ENCODE assay signal across 9 cellular contexts in the genomic region with DNA sequence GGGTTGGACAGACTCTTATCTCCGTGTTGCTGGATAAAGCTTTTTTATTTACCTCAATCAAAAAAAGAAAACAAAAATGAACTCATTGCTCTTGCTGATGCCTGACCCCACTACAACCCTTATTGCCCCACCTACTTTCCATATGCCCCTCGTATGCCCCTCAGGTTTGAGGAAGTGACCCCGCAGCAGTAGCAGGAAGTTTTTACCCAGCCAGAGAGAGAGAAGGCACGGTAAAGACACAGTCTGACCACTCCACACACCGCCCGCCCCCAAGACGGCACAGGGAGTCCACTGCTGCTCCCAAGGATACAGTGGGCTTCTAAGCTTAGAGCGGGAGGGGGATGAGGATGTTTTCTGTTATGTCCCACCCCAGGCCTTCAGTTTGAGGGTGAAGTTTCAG. TPM values are rescaled to one million over a fixed set of nuclear protein-coding genes. Genes with fewer than 3 reads are reported as not detected.
DNase-seq lines count a peak whose midpoint lies in the region; ATAC-seq, FAIRE-seq and TF ChIP-seq lines count a peak whose summit lies in the region.
"Had no signal": no experiment of that assay in that cellular context is flagged by ENCODE, and none has a peak within 500 bp of the region (broad histone marks: within the 10 kb centered on the region; RNA-seq: fewer than 3 reads in every experiment).

No MANE protein-coding gene starts in this region.

- intact Hi-C loops in CD4-positive, alpha-beta T cell (cut with DNase I, micrococcal nuclease): no loop called here

- peak overlapping the region; percentile 74 for H3K27ac ChIP-seq in cardiac muscle cell
- no peak overlapping the region for H3K27ac ChIP-seq in CD4-positive, alpha-beta T cell (ENCODE audit: low read depth, low read length)

- FAIRE-seq in RCC 7860 (lab: Jason Lieb, UNC): no peak

- peaks cover 22 to 56% of the 10 kb centered on the region in 2 donors for H3K36me3 Mint-ChIP-seq in stimulated activated naive B cell treated with anti-CD40 and anti-IgM and Interleukin-4, amounts not matched to agents 10 μg/mL and 1 μg/mL and 100 μg/mL, for 72 hours
- peaks cover 66% of the 10 kb centered on the region for H3K36me3 Mint-ChIP-seq in CD4-positive, alpha-beta T cell (ENCODE audit: low read depth)

- no peaks in the 10 kb centered on the region for H3K9me3 Mint-ChIP-seq in stimulated activated naive B cell treated with anti-CD40 and anti-IgM and Interleukin-4, amounts not matched to agents 10 μg/mL and 1 μg/mL and 100 μg/mL, for 72 hours
- no peaks in the 10 kb centered on the region for H3K9me3 Mint-ChIP-seq in CD4-positive, alpha-beta T cell

- POLR2A ChIA-PET in CD4-positive, alpha-beta T cell (lab: Charles Lee): interaction anchor here (0.8 to 3.7 kb wide), 3 partner anchors 9 to 272 kb away, joined by 3 to 53 read pairs (median 4); partner anchors contain the start of gene PLEKHO1

- TF ChIP-seq CTCF in cardiac muscle cell (IDR thresholded peaks at IDR 0.05; ENCODE audit: low read depth, low read length): no peak
- TF ChIP-seq CTCF in CD4-positive, alpha-beta T cell (IDR thresholded peaks at IDR 0.05): no peak

- no peaks in the 10 kb centered on the region for H3K27me3 Mint-ChIP-seq in stimulated activated naive B cell treated with anti-CD40 and anti-IgM and Interleukin-4, amounts not matched to agents 10 μg/mL and 1 μg/mL and 100 μg/mL, for 72 hours
- no peaks in the 10 kb centered on the region for H3K27me3 Mint-ChIP-seq in CD4-positive, alpha-beta T cell

- H3K27ac Mint-ChIP-seq in stimulated activated naive B cell treated with anti-CD40 and anti-IgM and Interleukin-4, amounts not matched to agents 10 μg/mL and 1 μg/mL and 100 μg/mL, for 72 hours: peak overlapping the region; percentile 98
- H3K27ac Mint-ChIP-seq in CD4-positive, alpha-beta T cell: no peak overlapping the region

- CTCF ChIA-PET in CD4-positive, alpha-beta T cell (lab: Charles Lee): interaction anchor here (1.0 to 8.4 kb wide), 2 partner anchors 82 to 86 kb away, joined by 3 to 49 read pairs; no protein-coding TSS in a partner anchor

- H3K27me3 ChIP-seq in cardiac muscle cell: no peaks in the 10 kb centered on the region
- no peaks in the 10 kb centered on the region for H3K27me3 ChIP-seq in CD4-positive, alpha-beta T cell (ENCODE audit: control insufficient read depth, insufficient read depth, low read length)

- DNase-seq in SIG-M5 (lab: John Stamatoyannopoulos, UW) (peak; percentile 42), cardiac muscle cell (ENCODE audit: low read depth in 1 of 2, low spot score in 1 of 2) (no peak), HPDE6-E6E7 (ENCODE audit: extremely low spot score) (no peak), RCC 7860 (ENCODE audit: low spot score) (no peak)
- no peak for DNase-seq in stimulated activated naive B cell treated with anti-CD40 and anti-IgM and Interleukin-4, amounts not matched to agents 10 μg/mL and 1 μg/mL and 100 μg/mL, for 72 hours
- no peak for DNase-seq in CD4-positive, alpha-beta T cell
- DNase-seq: NCI-H510A treated with DMSO at 0.1 percent for 48 hours; stimulated activated naive CD8-positive, alpha-beta T cell treated with anti-CD3 and anti-CD28 coated beads, Interleukin-15, Interleukin-2, amounts not matched to agents 100 U/mL and 50 U/mL, for 24 hours had no signal

- H3K4me3 Mint-ChIP-seq in stimulated activated naive B cell treated with anti-CD40 and anti-IgM and Interleukin-4, amounts not matched to agents 10 μg/mL and 1 μg/mL and 100 μg/mL, for 72 hours: peak overlapping the region; percentile 29 to 78
- H3K4me3 Mint-ChIP-seq in CD4-positive, alpha-beta T cell: no peak overlapping the region

- H3K36me3 ChIP-seq in cardiac muscle cell: peaks cover 31% of the 10 kb centered on the region

- H3K9me3 ChIP-seq in cardiac muscle cell (ENCODE audit: low read depth): no peaks in the 10 kb centered on the region
- H3K9me3 ChIP-seq in CD4-positive, alpha-beta T cell (ENCODE audit: control insufficient read depth, low read length): no peaks in the 10 kb centered on the region

- H3K4me1 ChIP-seq in cardiac muscle cell (ENCODE audit: low read depth): peaks cover 24% of the 10 kb centered on the region

- H3K4me3 ChIP-seq in cardiac muscle cell: no peak overlapping the region

- peak; percentile 69 for TF ChIP-seq POLR2A in GM19193 (IDR thresholded peaks at IDR 0.05; ENCODE audit: extremely low read depth, insufficient read depth, insufficient read length)

- ATAC-seq in stimulated activated naive B cell treated with anti-CD40 and anti-IgM and Interleukin-4, amounts not matched to agents 10 μg/mL and 1 μg/mL and 100 μg/mL, for 72 hours (replicated peaks): peak; percentile 40 to 44
- no peak for ATAC-seq in CD4-positive, alpha-beta T cell (ENCODE audit: poor library complexity)

- H3K4me1 Mint-ChIP-seq in stimulated activated naive B cell treated with anti-CD40 and anti-IgM and Interleukin-4, amounts not matched to agents 10 μg/mL and 1 μg/mL and 100 μg/mL, for 72 hours: peaks cover 75 to 99% of the 10 kb centered on the region in 2 donors
- H3K4me1 Mint-ChIP-seq in CD4-positive, alpha-beta T cell (ENCODE audit: low read depth): peaks cover 75% of the 10 kb centered on the region

RNA-seq across cellular contexts. Expression of gene PLEKHO1, which starts 9.8 kb away (rescaled TPM):
- total RNA-seq in cardiac muscle cell: 94.1 and 102 TPM in 2 replicates
- polyA plus RNA-seq in cardiac muscle cell: 143 and 149 TPM in 2 replicates
- 100 to 1,000 TPM in 1 of 2 experiments, 10 to 100 TPM in 1; 97.6 to 110 TPM for total RNA-seq in CD4-positive, alpha-beta T cell
